In genomic region chr1:12091191-12091590, GRCh38 we compare ENCODE assay signal across 21 cellular contexts. TPM values are rescaled to one million over a fixed set of nuclear protein-coding genes. Genes with fewer than 3 reads are reported as not detected.
DNase-seq lines count a peak whose midpoint lies in the region; ATAC-seq, FAIRE-seq and TF ChIP-seq lines count a peak whose summit lies in the region.
"Had no signal": no experiment of that assay in that cellular context is flagged by ENCODE, and none has a peak within 500 bp of the region (broad histone marks: within the 10 kb centered on the region; RNA-seq: fewer than 3 reads in every experiment).

No MANE protein-coding gene starts in this region.

- TF ChIP-seq CTCF in activated CD8-positive, alpha-beta T cell treated with anti-CD3 and anti-CD28 coated beads for 36 hours (IDR thresholded peaks at IDR 0.05) = no peak
- no peak for TF ChIP-seq CTCF in WTC11 (IDR thresholded peaks at IDR 0.05)
- TF ChIP-seq CTCF in kidney (IDR thresholded peaks at IDR 0.05; ENCODE audit: borderline replicate concordance, extremely low read depth, insufficient read depth) = no peak

- POLR2A ChIA-PET in activated CD8-positive, alpha-beta T cell treated with anti-CD3 and anti-CD28 coated beads, Interleukin-2, amount 10 ng/mL, durations not matched to agents 7 days and 5 days (lab: Charles Lee) = no interaction called here
- POLR2A ChIA-PET in activated CD8-positive, alpha-beta T cell treated with anti-CD3 and anti-CD28 coated beads for 36 hours (lab: Charles Lee) = interaction anchor here (0.6 kb wide), 1 partner anchor 183 kb away, joined by 3 read pairs; no protein-coding TSS in a partner anchor
- POLR2A ChIA-PET in WTC11 (lab: Charles Lee) = no interaction called here

- intact Hi-C loops in activated CD8-positive, alpha-beta T cell treated with anti-CD3 and anti-CD28 coated beads for 36 hours (cut with micrococcal nuclease) = no loop called here
- intact Hi-C loops in kidney (cut with DNase I) = no loop called here

- H3K36me3 ChIP-seq in kidney (ENCODE audit: control insufficient read depth in 1 of 2, insufficient read depth in 2 of 2, low read length in 2 of 2) = no peaks in the 10 kb centered on the region

- no peak overlapping the region for H3K4me3 ChIP-seq in kidney (ENCODE audit: low read length in 2 of 2)

- CTCF ChIA-PET in activated CD8-positive, alpha-beta T cell treated with anti-CD3 and anti-CD28 coated beads, Interleukin-2, amount 10 ng/mL, durations not matched to agents 7 days and 5 days (lab: Charles Lee) = no interaction called here
- CTCF ChIA-PET in activated CD8-positive, alpha-beta T cell treated with anti-CD3 and anti-CD28 coated beads for 36 hours (lab: Charles Lee) = interaction anchor here (1.4 kb wide), 1 partner anchor 33 kb away, joined by 3 read pairs; no protein-coding TSS in a partner anchor
- CTCF ChIA-PET in WTC11 (lab: Charles Lee) = no interaction called here

- ATAC-seq in activated CD8-positive, alpha-beta T cell treated with anti-CD3 and anti-CD28 coated beads, Interleukin-2, amount 10 ng/mL, durations not matched to agents 7 days and 5 days = no peak
- no peak for ATAC-seq in activated CD8-positive, alpha-beta T cell treated with anti-CD3 and anti-CD28 coated beads for 36 hours
- ATAC-seq in WTC11 = no peak
- ATAC-seq in stimulated activated memory B cell treated with anti-CD40 and anti-IgM and Interleukin-4, amounts not matched to agents 10 μg/mL and 1 μg/mL and 100 μg/mL, for 72 hours = no peak
- ATAC-seq: CD8-positive, alpha-beta T cell; HepG2 had no signal

- no peaks in the 10 kb centered on the region for H3K9me3 ChIP-seq in kidney (ENCODE audit: control insufficient read depth in 1 of 2, low read length in 2 of 2)

- H3K36me3 Mint-ChIP-seq in activated CD8-positive, alpha-beta T cell treated with anti-CD3 and anti-CD28 coated beads, Interleukin-2, amount 10 ng/mL, durations not matched to agents 7 days and 5 days (ENCODE audit: low read depth) = peaks cover 10% of the 10 kb centered on the region
- peaks cover 7% of the 10 kb centered on the region for H3K36me3 Mint-ChIP-seq in activated CD8-positive, alpha-beta T cell treated with anti-CD3 and anti-CD28 coated beads for 36 hours (ENCODE audit: low read depth)
- peaks cover 22% of the 10 kb centered on the region for H3K36me3 Mint-ChIP-seq in WTC11
- peaks cover 39% of the 10 kb centered on the region for H3K36me3 Mint-ChIP-seq in stimulated activated memory B cell treated with anti-CD40 and anti-IgM and Interleukin-4, amounts not matched to agents 10 μg/mL and 1 μg/mL and 100 μg/mL, for 72 hours
- H3K36me3 Mint-ChIP-seq: CD8-positive, alpha-beta T cell had no signal

- H3K27ac ChIP-seq in kidney (ENCODE audit: low read depth in 2 of 2, low read length in 2 of 2) = no peak overlapping the region
- H3K27ac ChIP-seq: C4-2B had no signal

- FAIRE-seq in kidney (lab: Jason Lieb, UNC) = no peak
- FAIRE-seq: D721Med, G401.6, GM19239, HepG2, HTR-8/SVneo had no signal

- no peak for DNase-seq in activated CD8-positive, alpha-beta T cell treated with anti-CD3 and anti-CD28 coated beads, Interleukin-2, amount 10 ng/mL, durations not matched to agents 7 days and 5 days
- no peak for DNase-seq in activated CD8-positive, alpha-beta T cell treated with anti-CD3 and anti-CD28 coated beads for 36 hours
- DNase-seq in WTC11 (ENCODE audit: low spot score) (no peak), kidney (peak; percentile 13), HuH-7.5 (ENCODE audit: low spot score) (no peak), NOMO-1 treated with DMSO at 0.1 percent for 48 hours (lab: John Stamatoyannopoulos, UW; ENCODE audit: unreplicated experiment) (no peak), mesenteric fat pad (ENCODE audit: low spot score) (no peak)
- DNase-seq: ACHN; CD8-positive, alpha-beta T cell; COR-L47; DMS153; DMS79 treated with DMSO at 0.1 percent for 48 hours; EL; HCEC 1CT had no signal

- no peak overlapping the region for H3K4me3 Mint-ChIP-seq in activated CD8-positive, alpha-beta T cell treated with anti-CD3 and anti-CD28 coated beads, Interleukin-2, amount 10 ng/mL, durations not matched to agents 7 days and 5 days
- H3K4me3 Mint-ChIP-seq in activated CD8-positive, alpha-beta T cell treated with anti-CD3 and anti-CD28 coated beads for 36 hours = no peak overlapping the region
- H3K4me3 Mint-ChIP-seq in WTC11 = no peak overlapping the region
- no peak overlapping the region for H3K4me3 Mint-ChIP-seq in stimulated activated memory B cell treated with anti-CD40 and anti-IgM and Interleukin-4, amounts not matched to agents 10 μg/mL and 1 μg/mL and 100 μg/mL, for 72 hours
- H3K4me3 Mint-ChIP-seq: CD8-positive, alpha-beta T cell had no signal

- H3K9me3 Mint-ChIP-seq in activated CD8-positive, alpha-beta T cell treated with anti-CD3 and anti-CD28 coated beads, Interleukin-2, amount 10 ng/mL, durations not matched to agents 7 days and 5 days (ENCODE audit: insufficient read depth) = peaks cover 7% of the 10 kb centered on the region
- H3K9me3 Mint-ChIP-seq in activated CD8-positive, alpha-beta T cell treated with anti-CD3 and anti-CD28 coated beads for 36 hours = peaks cover 12% of the 10 kb centered on the region
- peaks cover 13% of the 10 kb centered on the region for H3K9me3 Mint-ChIP-seq in WTC11
- H3K9me3 Mint-ChIP-seq in stimulated activated memory B cell treated with anti-CD40 and anti-IgM and Interleukin-4, amounts not matched to agents 10 μg/mL and 1 μg/mL and 100 μg/mL, for 72 hours = peaks cover 16% of the 10 kb centered on the region

- no peaks in the 10 kb centered on the region for H3K4me1 ChIP-seq in kidney (ENCODE audit: control insufficient read depth in 1 of 2, insufficient read depth in 1 of 2, low read depth in 1 of 2, low read length in 2 of 2)

- H3K9ac ChIP-seq in kidney (ENCODE audit: low read length in 2 of 2) = no peak overlapping the region

- H3K27ac Mint-ChIP-seq in activated CD8-positive, alpha-beta T cell treated with anti-CD3 and anti-CD28 coated beads, Interleukin-2, amount 10 ng/mL, durations not matched to agents 7 days and 5 days = peak overlapping the region; percentile 12
- H3K27ac Mint-ChIP-seq in activated CD8-positive, alpha-beta T cell treated with anti-CD3 and anti-CD28 coated beads for 36 hours = no peak overlapping the region
- H3K27ac Mint-ChIP-seq in WTC11 = peak overlapping the region; percentile 22; the same call in 1 of the 2 replicates
- peak overlapping the region; percentile 98 for H3K27ac Mint-ChIP-seq in stimulated activated memory B cell treated with anti-CD40 and anti-IgM and Interleukin-4, amounts not matched to agents 10 μg/mL and 1 μg/mL and 100 μg/mL, for 72 hours
- H3K27ac Mint-ChIP-seq: CD8-positive, alpha-beta T cell had no signal

- no peaks in the 10 kb centered on the region for H3K27me3 Mint-ChIP-seq in activated CD8-positive, alpha-beta T cell treated with anti-CD3 and anti-CD28 coated beads, Interleukin-2, amount 10 ng/mL, durations not matched to agents 7 days and 5 days (ENCODE audit: low read depth)
- H3K27me3 Mint-ChIP-seq in activated CD8-positive, alpha-beta T cell treated with anti-CD3 and anti-CD28 coated beads for 36 hours = no peaks in the 10 kb centered on the region
- no peaks in the 10 kb centered on the region for H3K27me3 Mint-ChIP-seq in WTC11 (ENCODE audit: low read depth)
- H3K27me3 Mint-ChIP-seq in stimulated activated memory B cell treated with anti-CD40 and anti-IgM and Interleukin-4, amounts not matched to agents 10 μg/mL and 1 μg/mL and 100 μg/mL, for 72 hours = no peaks in the 10 kb centered on the region

- peaks cover 39% of the 10 kb centered on the region for H3K4me1 Mint-ChIP-seq in activated CD8-positive, alpha-beta T cell treated with anti-CD3 and anti-CD28 coated beads, Interleukin-2, amount 10 ng/mL, durations not matched to agents 7 days and 5 days (ENCODE audit: low read depth)
- peaks cover 34% of the 10 kb centered on the region for H3K4me1 Mint-ChIP-seq in activated CD8-positive, alpha-beta T cell treated with anti-CD3 and anti-CD28 coated beads for 36 hours (ENCODE audit: low read depth)
- H3K4me1 Mint-ChIP-seq in WTC11 = peaks cover 9% of the 10 kb centered on the region; the same call in 1 of the 2 replicates
- H3K4me1 Mint-ChIP-seq in stimulated activated memory B cell treated with anti-CD40 and anti-IgM and Interleukin-4, amounts not matched to agents 10 μg/mL and 1 μg/mL and 100 μg/mL, for 72 hours = peaks cover 51% of the 10 kb centered on the region

TF ChIP-seq in WTC11, 78 proteins besides CTCF, POLR2A, EP300 and RAD21:
- TF ChIP-seq NFATC4 (CRISPR knock-in tag; IDR thresholded peaks at IDR 0.05) = no peak
- no peak for TF ChIP-seq ZNF416 (CRISPR knock-in tag; IDR thresholded peaks at IDR 0.05)
- TF ChIP-seq, protein P1, sequence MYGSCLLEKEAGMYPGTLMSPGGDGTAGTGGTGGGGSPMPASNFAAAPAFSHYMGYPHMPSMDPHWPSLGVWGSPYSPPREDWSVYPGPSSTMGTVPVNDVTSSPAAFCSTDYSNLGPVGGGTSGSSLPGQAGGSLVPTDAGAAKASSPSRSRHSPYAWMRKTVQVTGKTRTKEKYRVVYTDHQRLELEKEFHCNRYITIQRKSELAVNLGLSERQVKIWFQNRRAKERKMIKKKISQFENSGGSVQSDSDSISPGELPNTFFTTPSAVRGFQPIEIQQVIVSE (CRISPR knock-in tag; IDR thresholded peaks at IDR 0.05; ENCODE audit: borderline replicate concordance) = no peak
- TF ChIP-seq ZMAT4 (CRISPR knock-in tag; IDR thresholded peaks at IDR 0.05) = no peak

RNA-seq across cellular contexts. Expression of gene TNFRSF8, which starts 28.1 kb away (rescaled TPM):
- total RNA-seq in activated CD8-positive, alpha-beta T cell treated with anti-CD3 and anti-CD28 coated beads, Interleukin-2, amount 10 ng/mL, durations not matched to agents 7 days and 5 days = under 1 TPM; 0.95 to 0.97 TPM
- 1 to 10 TPM; 1.5 to 1.8 TPM for total RNA-seq in activated CD8-positive, alpha-beta T cell treated with anti-CD3 and anti-CD28 coated beads for 36 hours
- total RNA-seq in WTC11 (2021) = 20.5 to 21.3 TPM (median 20.8 TPM) in 3 replicates
- 0.94 TPM for total RNA-seq in kidney
- polyA plus RNA-seq in kidney (ENCODE audit: insufficient read depth, low read depth, low replicate concordance) = 0.97 TPM
- total RNA-seq in mesenteric fat pad = 2.1 TPM
- total RNA-seq: CD8-positive, alpha-beta T cell; HepG2 had no signal
- polyA plus RNA-seq: HepG2 had no signal
